Comparison of ENCODE assay signal across 22 cellular contexts in genomic region chr3:3531476-3531875, GRCh38.
"Had no signal": no experiment of that assay in that cellular context is flagged by ENCODE, and none has a peak within 500 bp of the region (broad histone marks: within the 10 kb centered on the region; RNA-seq: fewer than 3 reads in every experiment).

No MANE protein-coding gene starts in this region.

- H3K4me3 Mint-ChIP-seq: activated naive CD4-positive, alpha-beta T cell treated with anti-CD3 and anti-CD28 coated beads, Interleukin-2, amount 50 U/mL, for 24 hours; brain; dendritic cell treated with granulocyte-macrophage colony-stimulating factor and Interleukin-4, amounts not matched to agents 40 ng/mL and 50 ng/mL, for 4 days; natural killer cell; stimulated activated naive CD8-positive, alpha-beta T cell treated with anti-CD3 and anti-CD28 coated beads, Interleukin-15, Interleukin-2, amounts not matched to agents 100 ng/mL and 50 ng/mL, for 24 hours had no signal

- H3K27me3 ChIP-seq: heart right ventricle, right atrium auricular region, tibial artery had no signal

- H3K36me3 ChIP-seq: heart right ventricle, right atrium auricular region, tibial artery, WERI-Rb-1 had no signal

- H3K4me1 ChIP-seq: heart right ventricle, right atrium auricular region, tibial artery had no signal

- H3K4me1 Mint-ChIP-seq: brain had no signal

- H3K9me3 ChIP-seq: heart right ventricle, right atrium auricular region, tibial artery had no signal

- H3K27me3 Mint-ChIP-seq: brain; dendritic cell treated with granulocyte-macrophage colony-stimulating factor and Interleukin-4, amounts not matched to agents 40 ng/mL and 50 ng/mL, for 4 days; progenitor cell of endocrine pancreas; stimulated activated naive CD8-positive, alpha-beta T cell treated with anti-CD3 and anti-CD28 coated beads, Interleukin-15, Interleukin-2, amounts not matched to agents 100 ng/mL and 50 ng/mL, for 24 hours had no signal

- H3K4me3 ChIP-seq: heart right ventricle, right atrium auricular region, tibial artery had no signal

- FAIRE-seq: endometrium, TTC549 had no signal

- H3K36me3 Mint-ChIP-seq: activated naive CD4-positive, alpha-beta T cell treated with anti-CD3 and anti-CD28 coated beads, Interleukin-2, amount 50 U/mL, for 24 hours; brain; natural killer cell had no signal

- H3K9me3 Mint-ChIP-seq: activated naive CD4-positive, alpha-beta T cell treated with anti-CD3 and anti-CD28 coated beads, Interleukin-2, amount 50 U/mL, for 24 hours; brain; dendritic cell treated with granulocyte-macrophage colony-stimulating factor and Interleukin-4, amounts not matched to agents 40 ng/mL and 50 ng/mL, for 4 days; natural killer cell; stimulated activated naive CD8-positive, alpha-beta T cell treated with anti-CD3 and anti-CD28 coated beads, Interleukin-15, Interleukin-2, amounts not matched to agents 100 ng/mL and 50 ng/mL, for 24 hours had no signal

- ATAC-seq: heart right ventricle, left cardiac atrium, natural killer cell had no signal

- H3K27ac Mint-ChIP-seq: activated naive CD4-positive, alpha-beta T cell treated with anti-CD3 and anti-CD28 coated beads, Interleukin-2, amount 50 U/mL, for 24 hours; brain; dendritic cell treated with granulocyte-macrophage colony-stimulating factor and Interleukin-4, amounts not matched to agents 40 ng/mL and 50 ng/mL, for 4 days; natural killer cell; progenitor cell of endocrine pancreas; stimulated activated naive CD8-positive, alpha-beta T cell treated with anti-CD3 and anti-CD28 coated beads, Interleukin-15, Interleukin-2, amounts not matched to agents 100 ng/mL and 50 ng/mL, for 24 hours had no signal

- H3K27ac ChIP-seq: heart right ventricle, right atrium auricular region, tibial artery, WERI-Rb-1 had no signal

- DNase-seq: activated CD4-positive, alpha-beta T cell treated with anti-CD3 and anti-CD28 coated beads, Interleukin-2, amount 50 U/mL, for 1 hour; activated CD4-positive, CD25-positive, alpha-beta regulatory T cell treated with anti-CD3 and anti-CD28 coated beads, Interleukin-2, amount 50 U/mL, for 72 hours; activated gamma-delta T cell treated with Interleukin-2 at 50 U/mL for 16 hours; anterior cingulate cortex; effector CD4-positive, alpha-beta T cell; foreskin fibroblast; heart right ventricle; islet precursor cell; left cardiac atrium; midbrain; natural killer cell; stimulated activated CD4-positive, alpha-beta T cell treated with anti-CD3 and anti-CD28 coated beads, Interleukin-4, amount 100 ng/mL, for 24 hours; tibial artery; WERI-Rb-1 had no signal
